Comparison of ENCODE assay signal across 11 cellular contexts in the genomic region with DNA sequence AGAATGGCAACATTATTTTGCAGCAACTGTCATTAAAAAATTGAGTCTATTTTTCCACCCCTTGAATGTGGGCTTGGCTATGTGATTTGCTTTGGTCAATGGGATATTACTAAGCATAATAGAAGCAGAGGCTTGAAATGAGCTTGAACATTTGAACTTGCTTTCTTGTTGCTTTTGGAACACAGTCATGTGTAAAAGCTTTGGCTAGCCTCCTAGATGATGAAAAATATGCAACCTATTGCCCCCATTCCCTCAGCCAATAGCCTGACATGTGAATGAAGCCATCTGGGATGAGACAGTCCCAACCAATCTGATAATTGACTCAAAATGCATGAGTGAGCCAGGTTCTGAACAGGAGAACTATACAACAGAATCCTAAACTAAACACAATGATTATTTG.
DNase-seq lines count a peak whose midpoint lies in the region; ATAC-seq, FAIRE-seq and TF ChIP-seq lines count a peak whose summit lies in the region.
"Had no signal": no experiment of that assay in that cellular context is flagged by ENCODE, and none has a peak within 500 bp of the region (broad histone marks: within the 10 kb centered on the region; RNA-seq: fewer than 3 reads in every experiment).

No MANE protein-coding gene starts in this region.

- H2AFZ ChIP-seq in ACC112 (ENCODE audit: low read length, unreplicated experiment) (no peak overlapping the region), endothelial cell of umbilical vein (ENCODE audit: low read depth, low read length) (peak overlapping the region; percentile 3)

- TF ChIP-seq POLR2A in endothelial cell of umbilical vein (IDR thresholded peaks at IDR 0.05; ENCODE audit: low read depth, low read length), result no peak

- CTCF ChIA-PET in endothelial cell of umbilical vein (lab: Charles Lee), result interaction anchor here (1.1 to 1.3 kb wide), 2 partner anchors 51 to 325 kb away, joined by 3 to 4 read pairs; no protein-coding TSS in a partner anchor

- H3K4me3 ChIP-seq in ACC112 (ENCODE audit: low read depth, low read length), result no peak overlapping the region
- no peak overlapping the region for H3K4me3 ChIP-seq in endothelial cell of umbilical vein (replicated peaks in 1 of 3; ENCODE audit: insufficient read depth in 1 of 3, low read depth in 1 of 3, low read length in 3 of 3)
- H3K4me3 ChIP-seq in lower lobe of right lung, result no peak overlapping the region
- H3K4me3 ChIP-seq: thyroid gland had no signal

- no peak for TF ChIP-seq CTCF in endothelial cell of umbilical vein (IDR thresholded peaks at IDR 0.05; ENCODE audit: extremely low read depth in 1 of 2, insufficient read depth in 1 of 2, low read depth in 1 of 2, low read length in 2 of 2)
- TF ChIP-seq CTCF in lower lobe of right lung (IDR thresholded peaks at IDR 0.05), result no peak

- H3K27ac ChIP-seq in ACC112 (ENCODE audit: low read depth, low read length) (peak overlapping the region; percentile 42), endothelial cell of umbilical vein (ENCODE audit: insufficient read depth, low read depth, low read length) (no peak overlapping the region), lower lobe of right lung (no peak overlapping the region)
- H3K27ac ChIP-seq: thyroid gland had no signal

- H3K9me1 ChIP-seq in endothelial cell of umbilical vein (replicated peaks; ENCODE audit: control insufficient read depth, extremely low read depth, insufficient read depth, low read length), result no peaks in the 10 kb centered on the region

- DNase-seq in HS-5 (ENCODE audit: low read depth) (peak; percentile 20), endothelial cell of umbilical vein (ENCODE audit: low read depth, low spot score) (peak; percentile 91), lower lobe of right lung (no peak), NCI-H2029 (lab: John Stamatoyannopoulos, UW) (no peak), NCI-H510A treated with DMSO at 0.1 percent for 48 hours (lab: John Stamatoyannopoulos, UW) (no peak)
- DNase-seq: GDM1, NCI-H187, thyroid gland had no signal

- FAIRE-seq in endothelial cell of umbilical vein (lab: Jason Lieb, UNC), result no peak

- H3K27me3 ChIP-seq in ACC112 (ENCODE audit: insufficient read depth, low read length) (no peaks in the 10 kb centered on the region), endothelial cell of umbilical vein (ENCODE audit: control insufficient read depth in 2 of 2, insufficient read depth in 2 of 2, low read length in 2 of 2) (no peaks in the 10 kb centered on the region), lower lobe of right lung (ENCODE audit: low read depth) (no peaks in the 10 kb centered on the region)
- H3K27me3 ChIP-seq: thyroid gland had no signal

- H3K4me1 ChIP-seq in ACC112 (ENCODE audit: control insufficient read depth, insufficient read depth, low read length, unreplicated experiment) (peaks cover 8% of the 10 kb centered on the region), endothelial cell of umbilical vein (ENCODE audit: control insufficient read depth, extremely low read depth, insufficient read depth, low read length) (no peaks in the 10 kb centered on the region), lower lobe of right lung (peaks cover 5% of the 10 kb centered on the region)

- no peak overlapping the region for H3K4me2 ChIP-seq in endothelial cell of umbilical vein (ENCODE audit: insufficient read depth, low read length)

- no TSS peak for BruUV-seq in endothelial cell of umbilical vein (replicated peaks; lab: Mats Ljungman, UMichigan)

- H3K36me3 ChIP-seq in ACC112 (ENCODE audit: insufficient read depth, low read length) (no peaks in the 10 kb centered on the region), endothelial cell of umbilical vein (ENCODE audit: control insufficient read depth in 2 of 2, extremely low read depth in 1 of 2, insufficient read depth in 2 of 2, low read length in 2 of 2) (no peaks in the 10 kb centered on the region), lower lobe of right lung (no peaks in the 10 kb centered on the region)
- H3K36me3 ChIP-seq: thyroid gland had no signal

- peak; percentile 41 to 58 for ATAC-seq in lower lobe of right lung
- ATAC-seq in GM21367 (IDR thresholded peaks at IDR 0.05; ENCODE audit: unreplicated experiment), result no peak
- no peak for ATAC-seq in GM19023 (IDR thresholded peaks at IDR 0.05; ENCODE audit: unreplicated experiment)

- H3K79me2 ChIP-seq in ACC112 (ENCODE audit: control insufficient read depth, insufficient read depth, low read length, unreplicated experiment) (no peaks in the 10 kb centered on the region), endothelial cell of umbilical vein (ENCODE audit: control insufficient read depth, insufficient read depth, low read length) (no peaks in the 10 kb centered on the region)

- POLR2A ChIA-PET in endothelial cell of umbilical vein (lab: Charles Lee), result no interaction called here

- no peak overlapping the region for H3K9ac ChIP-seq in endothelial cell of umbilical vein (replicated peaks; ENCODE audit: extremely low read depth, insufficient read depth, low read length)

- no peaks in the 10 kb centered on the region for H4K20me1 ChIP-seq in endothelial cell of umbilical vein (replicated peaks; ENCODE audit: control insufficient read depth, extremely low read depth, insufficient read depth, low read length)

- dilution Hi-C loops in endothelial cell of umbilical vein (cut with MboI; ENCODE audit: extremely low pct_ligation_motif_present, low sequenced_read_pairs), result no loop called here

- no peaks in the 10 kb centered on the region for H3K9me3 ChIP-seq in endothelial cell of umbilical vein (replicated peaks; ENCODE audit: control insufficient read depth, insufficient read depth, low read length)
- no peaks in the 10 kb centered on the region for H3K9me3 ChIP-seq in lower lobe of right lung
- H3K9me3 ChIP-seq: thyroid gland had no signal

- intact Hi-C loops in endothelial cell of umbilical vein (cut with micrococcal nuclease) (no loop called here), lower lobe of right lung (cut with DNase I) (no loop called here)

TF ChIP-seq in endothelial cell of umbilical vein, 7 proteins besides CTCF, POLR2A, EP300 and RAD21:
- TF ChIP-seq JUN (IDR thresholded peaks at IDR 0.05; ENCODE audit: borderline replicate concordance, insufficient read depth, insufficient read length, low read depth) (no peak), POLR2AphosphoS5 (IDR thresholded peaks at IDR 0.05; ENCODE audit: insufficient read depth, low read depth, low read length) (no peak), MYC (IDR thresholded peaks at IDR 0.05; ENCODE audit: low read depth, low read length) (no peak), EZH2 (IDR thresholded peaks at IDR 0.05; ENCODE audit: borderline replicate concordance, low read depth, low read length, severe bottlenecking) (no peak), FOS (IDR thresholded peaks at IDR 0.05; ENCODE audit: borderline replicate concordance, insufficient read depth, low read length) (no peak), GATA2 (IDR thresholded peaks at IDR 0.05; ENCODE audit: insufficient read depth, insufficient read length, low read depth, low read length) (no peak)
- TF ChIP-seq, protein P1, sequence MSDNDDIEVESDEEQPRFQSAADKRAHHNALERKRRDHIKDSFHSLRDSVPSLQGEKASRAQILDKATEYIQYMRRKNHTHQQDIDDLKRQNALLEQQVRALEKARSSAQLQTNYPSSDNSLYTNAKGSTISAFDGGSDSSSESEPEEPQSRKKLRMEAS (IDR thresholded peaks at IDR 0.05; ENCODE audit: insufficient read depth, insufficient read length), result no peak

Comparison
In these comparisons a context has a peak if more than half of its experiments do, and no peak if none do; other contexts are left out.
1. DNase-seq: peak in HS-5 (single experiment) and endothelial cell of umbilical vein (single experiment); none in lower lobe of right lung (single experiment), NCI-H2029 (single experiment) and NCI-H510A treated with DMSO at 0.1 percent for 48 hours (single experiment).
2. ATAC-seq: peak in lower lobe of right lung (2 of 2); none in GM21367 (single experiment) and GM19023 (single experiment).